8 cellular contexts compared by ENCODE assay signal in genomic region chr19:1001538-1002166, GRCh38. TPM values are rescaled to one million over a fixed set of nuclear protein-coding genes. Genes with fewer than 3 reads are reported as not detected.
DNase-seq lines count a peak whose midpoint lies in the region; ATAC-seq and TF ChIP-seq lines count a peak whose summit lies in the region.

No MANE protein-coding gene starts in this region.

- no peaks in the 10 kb centered on the region for H3K79me2 ChIP-seq in osteoblast (ENCODE audit: insufficient read depth, low read length)

- H3K4me3 ChIP-seq in GM12864 (ENCODE audit: low read depth, low read length) (no peak overlapping the region), osteoblast (ENCODE audit: insufficient read depth, low read length) (no peak overlapping the region), uterus (no peak overlapping the region)

- ATAC-seq in esophagus mucosa (peak; percentile 51), GM21737 (IDR thresholded peaks at IDR 0.05; ENCODE audit: unreplicated experiment) (no peak), HG03520 (IDR thresholded peaks at IDR 0.05; ENCODE audit: unreplicated experiment) (no peak)

- H3K36me3 ChIP-seq in osteoblast (ENCODE audit: insufficient read depth, low read length), result no peaks in the 10 kb centered on the region
- H3K36me3 ChIP-seq in uterus, result no peaks in the 10 kb centered on the region

- H3K27me3 ChIP-seq in osteoblast (ENCODE audit: insufficient read depth, low read length) (peaks cover 43% of the 10 kb centered on the region), uterus (peaks cover 37 to 38% of the 10 kb centered on the region in 2 donors)

- DNase-seq in GM12864 (ENCODE audit: low read depth) (no peak), NCI-H128 (lab: John Stamatoyannopoulos, UW; ENCODE audit: unreplicated experiment) (peak; percentile 23), osteoblast (ENCODE audit: insufficient read length, low spot score, missing footprints) (peak; percentile 99), uterus (peak in 1 of 2 donors; percentile 56)
- peak; percentile 78 for DNase-seq in activated CD8-positive, alpha-beta memory T cell treated with anti-CD3 and anti-CD28 coated beads, Interleukin-2, amount 50 U/mL, for 4 hours

- no peak overlapping the region for H3K4me2 ChIP-seq in osteoblast (ENCODE audit: insufficient read depth, low read length)

- no peaks in the 10 kb centered on the region for H4K20me1 ChIP-seq in osteoblast (ENCODE audit: insufficient read depth, low read length)

- H2AFZ ChIP-seq in osteoblast (ENCODE audit: low read length), result no peak overlapping the region

- H3K9me3 ChIP-seq in osteoblast (ENCODE audit: low read depth, low read length), result no peaks in the 10 kb centered on the region
- H3K9me3 ChIP-seq in uterus, result no peaks in the 10 kb centered on the region

- no peaks in the 10 kb centered on the region for H3K4me1 ChIP-seq in osteoblast (ENCODE audit: insufficient read depth, low read length)
- peaks cover 0 to 7% of the 10 kb centered on the region in 2 donors for H3K4me1 ChIP-seq in uterus

- intact Hi-C loops in uterus (cut with DNase I; ENCODE audit: low total_unique reads), result no loop called here

- peak; percentile 91 for TF ChIP-seq CTCF in GM12864 (IDR thresholded peaks at IDR 0.05; ENCODE audit: low read depth, low read length, missing control alignments)
- peak; percentile 78 for TF ChIP-seq CTCF in osteoblast (IDR thresholded peaks at IDR 0.05; ENCODE audit: extremely low read depth, low read depth, low read length)
- TF ChIP-seq CTCF in uterus (IDR thresholded peaks at IDR 0.05), result peak; percentile 71 to 87 (median 80)

- H3K27ac ChIP-seq in osteoblast (ENCODE audit: low read depth, low read length) (no peak overlapping the region), uterus (no peak overlapping the region)

- no peak for TF ChIP-seq POLR2A in uterus (IDR thresholded peaks at IDR 0.05)

RNA-seq across cellular contexts. Expression of gene GRIN3B, which starts 1.4 kb away (rescaled TPM):
- not detected for total RNA-seq in esophagus mucosa
- total RNA-seq in osteoblast, result not detected in 2 replicates
- total RNA-seq in uterus, result under 1 TPM in 1 of 4 donors, not detected in 3; 0.48 TPM

RNA-seq across cellular contexts. Expression of gene WDR18, which starts 17.5 kb away (rescaled TPM):
- 41.2 TPM for total RNA-seq in esophagus mucosa
- total RNA-seq in osteoblast, result 45.6 and 46.6 TPM in 2 replicates
- total RNA-seq in uterus, result 10 to 100 TPM; 13.6 to 34.9 (median 17.3) TPM

RNA-seq across cellular contexts. Expression of gene TMEM259, which starts 19.3 kb away (rescaled TPM):
- total RNA-seq in esophagus mucosa, result 72.3 TPM
- 74.0 and 84.0 TPM in 2 replicates for total RNA-seq in osteoblast
- total RNA-seq in uterus, result 100 to 1,000 TPM in 1 of 4 donors, 10 to 100 TPM in 3; 47.4 to 164 (median 56.9) TPM

RNA-seq across cellular contexts. Expression of gene RNU6-2, which starts 19.7 kb away (rescaled TPM):
- total RNA-seq in esophagus mucosa (not detected), osteoblast (not detected in 2 replicates), uterus (not detected)

RNA-seq across cellular contexts. Expression of gene CNN2, which starts 24.8 kb away (rescaled TPM):
- total RNA-seq in esophagus mucosa (183 TPM), osteoblast (537 and 594 TPM in 2 replicates), uterus (100 to 1,000 TPM in 2 of 4 donors, 10 to 100 TPM in 2; 14.3 to 186 (median 88.5) TPM)
